ENCODE assay signal across 8 cellular contexts in the genomic region with DNA sequence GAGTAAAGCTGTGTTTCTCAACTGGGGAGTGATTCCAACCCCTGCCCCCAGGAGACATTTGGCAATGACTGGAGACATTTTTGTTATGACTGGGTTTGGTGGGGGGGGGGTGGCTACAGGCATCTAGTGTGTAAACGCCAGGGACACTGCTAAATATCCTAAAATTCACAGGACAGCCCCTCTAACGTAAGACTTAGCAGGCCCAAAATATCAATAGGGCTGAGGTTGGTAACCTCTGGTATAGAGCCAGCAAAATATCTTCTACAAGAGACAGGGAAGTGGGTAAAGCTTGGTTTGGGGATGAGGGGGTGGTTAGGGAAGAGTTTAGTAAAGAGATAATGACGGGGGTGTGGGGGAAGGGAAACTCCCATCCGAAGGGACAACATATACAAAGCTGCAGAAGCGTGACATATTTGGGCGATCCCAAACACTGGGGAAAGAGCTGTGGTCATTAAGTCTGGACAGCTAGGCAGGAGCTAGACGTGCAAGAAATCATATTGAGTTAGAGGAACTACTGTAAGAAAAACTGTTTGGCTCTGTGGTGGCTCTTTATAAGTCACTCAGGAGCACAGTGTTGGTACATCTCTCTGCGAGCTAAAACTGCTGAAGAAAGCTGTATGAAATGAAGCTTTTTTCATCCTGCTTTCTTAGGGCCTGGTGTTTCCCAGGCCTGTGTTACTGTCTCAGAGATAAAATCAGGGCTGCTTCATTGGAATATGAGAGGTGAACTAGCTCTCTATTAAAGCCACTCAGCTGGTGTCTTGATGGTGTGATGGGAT. TPM values are rescaled to one million over a fixed set of nuclear protein-coding genes. Genes with fewer than 3 reads are reported as not detected.
DNase-seq lines count a peak whose midpoint lies in the region; ATAC-seq and TF ChIP-seq lines count a peak whose summit lies in the region.

No MANE protein-coding gene starts in this region.

- no peaks in the 10 kb centered on the region for H3K9me2 ChIP-seq in OCI-LY1 (ENCODE audit: low read depth, low read length)

- H3K36me3 ChIP-seq in OCI-LY1 (ENCODE audit: insufficient read depth, low read length), result no peaks in the 10 kb centered on the region
- peaks cover 0 to 6% of the 10 kb centered on the region in 2 donors for H3K36me3 ChIP-seq in duodenal mucosa (ENCODE audit: control insufficient read depth in 1 of 2, insufficient read depth in 2 of 2, low read length in 2 of 2)
- peaks cover 0 to 11% (median 0%) of the 10 kb centered on the region in 4 donors for H3K36me3 ChIP-seq in sigmoid colon

- no peaks in the 10 kb centered on the region for H3K79me2 ChIP-seq in OCI-LY1 (ENCODE audit: insufficient read depth, low read length)

- peak overlapping the region; percentile 27 for H3K9ac ChIP-seq in OCI-LY1 (ENCODE audit: low read length)
- H3K9ac ChIP-seq in duodenal mucosa (ENCODE audit: low read depth in 1 of 2, low read length in 2 of 2), result peak overlapping the region in 1 of 2 donors; percentile 38

- 55 to 72% methylated on average over 8 of the region's 8 CpGs for WGBS in sigmoid colon, 2 donors

- no peaks in the 10 kb centered on the region for H3F3A ChIP-seq in OCI-LY1 (ENCODE audit: insufficient read depth, low read length)

- H2AFZ ChIP-seq in OCI-LY1 (ENCODE audit: low read length), result peak overlapping the region; percentile 27; the same call in 1 of the 2 replicates

- DNase-seq in sigmoid colon, result peak; percentile 69
- no peak for DNase-seq in RKO (ENCODE audit: low spot score)
- DNase-seq in NCI-H345 (lab: John Stamatoyannopoulos, UW), result no peak
- no peak for DNase-seq in dermis blood vessel endothelial cell
- no peak for DNase-seq in activated gamma-delta T cell (lab: John Stamatoyannopoulos, UW)

- no peak for TF ChIP-seq EP300 in sigmoid colon (IDR thresholded peaks at IDR 0.05)

- intact Hi-C loops in sigmoid colon (cut with DNase I), result loop anchor here (10.0 kb wide), 1 partner anchor 161 kb away; no protein-coding TSS in a partner anchor

- TF ChIP-seq CTCF in OCI-LY1 (IDR thresholded peaks at IDR 0.05; ENCODE audit: low read length), result no peak
- TF ChIP-seq CTCF in sigmoid colon (IDR thresholded peaks at IDR 0.05), result no peak

- no peaks in the 10 kb centered on the region for H4K20me1 ChIP-seq in OCI-LY1 (ENCODE audit: insufficient read depth, low read length)

- TF ChIP-seq POLR2A in sigmoid colon (IDR thresholded peaks at IDR 0.05), result no peak

- H3K9me3 ChIP-seq in OCI-LY1 (ENCODE audit: low read length) (no peaks in the 10 kb centered on the region), duodenal mucosa (ENCODE audit: control insufficient read depth in 1 of 2, low read length in 2 of 2) (no peaks in the 10 kb centered on the region), sigmoid colon (no peaks in the 10 kb centered on the region)

- H3K4me1 ChIP-seq in OCI-LY1 (ENCODE audit: insufficient read depth, low read length, severe bottlenecking), result peaks cover 22% of the 10 kb centered on the region
- H3K4me1 ChIP-seq in duodenal mucosa (ENCODE audit: control insufficient read depth in 1 of 2, insufficient read depth in 2 of 2, low read length in 2 of 2), result peaks cover 4 to 8% of the 10 kb centered on the region in 2 donors
- H3K4me1 ChIP-seq in sigmoid colon, result peaks cover 0 to 13% (median 9%) of the 10 kb centered on the region in 4 donors

- H3K4me3 ChIP-seq in OCI-LY1 (ENCODE audit: low read depth, low read length, poor library complexity, severe bottlenecking) (peak overlapping the region; percentile 11), duodenal mucosa (ENCODE audit: low read depth in 1 of 2, low read length in 2 of 2) (peak overlapping the region in 1 of 2 donors; percentile 18), sigmoid colon (no peak overlapping the region)

- ATAC-seq in GM21423 (IDR thresholded peaks at IDR 0.05; ENCODE audit: unreplicated experiment), result peak; percentile 41

- H3K27me3 ChIP-seq in OCI-LY1 (ENCODE audit: insufficient read depth, low read length) (no peaks in the 10 kb centered on the region), duodenal mucosa (ENCODE audit: control insufficient read depth in 1 of 2, insufficient read depth in 2 of 2, low read length in 2 of 2) (no peaks in the 10 kb centered on the region), sigmoid colon (no peaks in the 10 kb centered on the region)

- peak overlapping the region; percentile 77 for H3K27ac ChIP-seq in OCI-LY1 (ENCODE audit: low read depth, low read length, poor library complexity, severe bottlenecking)
- H3K27ac ChIP-seq in duodenal mucosa (ENCODE audit: low read depth, low read length), result peak overlapping the region; percentile 41
- peak overlapping the region; percentile 24 to 57 (median 54) for H3K27ac ChIP-seq in sigmoid colon

- peak overlapping the region; percentile 42 for H3K4me2 ChIP-seq in OCI-LY1 (ENCODE audit: low read length)

RNA-seq across cellular contexts. Expression of gene TRIM69, which starts 0.7 kb away (rescaled TPM):
- total RNA-seq in sigmoid colon (10 to 100 TPM; 22.5 to 34.9 (median 29.5) TPM), dermis blood vessel endothelial cell (12.8 and 14.1 TPM in 2 replicates)
- 10 to 100 TPM; 12.6 to 38.6 (median 17.1) TPM for polyA plus RNA-seq in sigmoid colon

RNA-seq across cellular contexts. Expression of gene B2M, which starts 24.4 kb away (rescaled TPM):
- total RNA-seq in sigmoid colon, result 1,000 to 10,000 TPM; 1,906 to 2,799 (median 2,534) TPM
- polyA plus RNA-seq in sigmoid colon, result 1,000 to 10,000 TPM; 3,109 to 8,584 (median 4,774) TPM
- total RNA-seq in dermis blood vessel endothelial cell, result 2,080 and 4,706 TPM in 2 replicates

RNA-seq across cellular contexts. Expression of gene PATL2, which starts 24.5 kb away (rescaled TPM):
- total RNA-seq in sigmoid colon (under 1 TPM in 3 of 4 donors, not detected in 1; 0.41 to 0.66 (median 0.55) TPM), dermis blood vessel endothelial cell (0.09 and 0.17 TPM in 2 replicates)
- 1 to 10 TPM; 1.2 to 8.1 (median 1.2) TPM for polyA plus RNA-seq in sigmoid colon
